In the genomic region with DNA sequence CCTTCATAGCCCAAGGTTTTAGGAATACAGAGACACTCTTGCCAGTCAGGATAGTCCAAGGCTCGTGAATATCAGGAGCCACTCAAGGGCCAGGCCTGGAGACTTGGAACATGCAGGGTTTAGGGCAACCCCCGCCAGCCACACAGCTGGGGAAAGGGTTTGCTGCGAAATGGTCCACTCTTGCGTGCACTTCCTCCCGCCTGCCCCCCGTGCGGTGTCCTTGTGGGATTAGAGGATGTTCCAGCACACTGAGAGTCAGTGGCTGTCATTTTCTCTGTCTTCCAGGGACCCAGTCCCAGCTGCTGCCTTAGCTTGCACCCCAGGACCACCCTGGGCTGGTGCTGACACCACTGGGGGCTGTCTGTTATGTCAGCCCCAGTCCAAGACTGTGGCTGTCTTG, we compare ENCODE assay signal across 1 cellular context.
TF ChIP-seq lines count a peak whose summit lies in the region.

No MANE protein-coding gene starts in this region.

TF ChIP-seq in SK-N-SH treated with all-trans-retinoic acid at 6 μM for 48 hours, 23 proteins besides CTCF, POLR2A, EP300 and RAD21 (continued from another document):
- no peak for TF ChIP-seq PATZ1 (CRISPR knock-in tag; IDR thresholded peaks at IDR 0.05; ENCODE audit: borderline replicate concordance)
- TF ChIP-seq SNAI2 (CRISPR knock-in tag; IDR thresholded peaks at IDR 0.05): no peak
